9 cellular contexts compared by ENCODE assay signal in genomic region chr7:76462271-76462882, GRCh38. TPM values are rescaled to one million over a fixed set of nuclear protein-coding genes. Genes with fewer than 3 reads are reported as not detected.
DNase-seq lines count a peak whose midpoint lies in the region; ATAC-seq, FAIRE-seq and TF ChIP-seq lines count a peak whose summit lies in the region.
"Not testable (repeated sequence)": the region's sequence is repeated elsewhere in the genome, so short reads cannot be mapped to it uniquely, and the experiment has no call there.
"Had no signal": no experiment of that assay in that cellular context is flagged by ENCODE, and none has a peak within 500 bp of the region (broad histone marks: within the 10 kb centered on the region; RNA-seq: fewer than 3 reads in every experiment).

No MANE protein-coding gene starts in this region.

- CTCF ChIA-PET in endothelial cell of umbilical vein (lab: Charles Lee): not testable (repeated sequence)

- intact Hi-C loops in endothelial cell of umbilical vein (cut with micrococcal nuclease); left colon (cut with DNase I, micrococcal nuclease): not testable (repeated sequence)

- not testable (repeated sequence) for TF ChIP-seq CTCF in endothelial cell of umbilical vein (IDR thresholded peaks at IDR 0.05; ENCODE audit: extremely low read depth in 1 of 2, insufficient read depth in 1 of 2, low read depth in 1 of 2, low read length in 2 of 2)

- not testable (repeated sequence) for H3K27ac Mint-ChIP-seq in naive B cell

- FAIRE-seq in endothelial cell of umbilical vein (lab: Jason Lieb, UNC): peak; percentile 83

- H3K4me3 ChIP-seq in endothelial cell of umbilical vein (replicated peaks in 1 of 3; ENCODE audit: insufficient read depth in 1 of 3, low read depth in 1 of 3, low read length in 3 of 3): not testable (repeated sequence)

- H3K36me3 ChIP-seq in endothelial cell of umbilical vein (ENCODE audit: control insufficient read depth in 2 of 2, extremely low read depth in 1 of 2, insufficient read depth in 2 of 2, low read length in 2 of 2): not testable (repeated sequence)

- not testable (repeated sequence) for H3K9me3 Mint-ChIP-seq in naive B cell

- not testable (repeated sequence) for H3K79me2 ChIP-seq in endothelial cell of umbilical vein (ENCODE audit: control insufficient read depth, insufficient read depth, low read length)

- TF ChIP-seq POLR2A in endothelial cell of umbilical vein (IDR thresholded peaks at IDR 0.05; ENCODE audit: low read depth, low read length): not testable (repeated sequence)

- H3K4me1 ChIP-seq in endothelial cell of umbilical vein (ENCODE audit: control insufficient read depth, extremely low read depth, insufficient read depth, low read length): not testable (repeated sequence)

- not testable (repeated sequence) for H3K4me3 Mint-ChIP-seq in naive B cell

- not testable (repeated sequence) for H3K27me3 Mint-ChIP-seq in naive B cell

- H3K9me1 ChIP-seq in endothelial cell of umbilical vein (replicated peaks; ENCODE audit: control insufficient read depth, extremely low read depth, insufficient read depth, low read length): not testable (repeated sequence)

- ATAC-seq in GM18511 (IDR thresholded peaks at IDR 0.05; ENCODE audit: unreplicated experiment) (peak; percentile 16), GM21717 (IDR thresholded peaks at IDR 0.05; ENCODE audit: unreplicated experiment) (peak; percentile 27), HG03354 (IDR thresholded peaks at IDR 0.05; ENCODE audit: poor library complexity, severe bottlenecking, unreplicated experiment) (peak; percentile 9), SK-N-SH treated with all-trans-retinoic acid at 6 μM for 48 hours (peak; percentile 47), left colon (peak; percentile 24), naive B cell (ENCODE audit: low read depth in 2 of 2) (peak; percentile 41 to 46)

- not testable (repeated sequence) for H4K20me1 ChIP-seq in endothelial cell of umbilical vein (replicated peaks; ENCODE audit: control insufficient read depth, extremely low read depth, insufficient read depth, low read length)

- not testable (repeated sequence) for H3K27ac ChIP-seq in endothelial cell of umbilical vein (ENCODE audit: insufficient read depth, low read depth, low read length)

- H3K9me3 ChIP-seq in endothelial cell of umbilical vein (replicated peaks; ENCODE audit: control insufficient read depth, insufficient read depth, low read length): not testable (repeated sequence)

- H3K9ac ChIP-seq in endothelial cell of umbilical vein (replicated peaks; ENCODE audit: extremely low read depth, insufficient read depth, low read length): not testable (repeated sequence)

- not testable (repeated sequence) for DNase-seq in endothelial cell of umbilical vein (ENCODE audit: low read depth, low spot score); left colon; naive B cell

- H3K27me3 ChIP-seq in endothelial cell of umbilical vein (ENCODE audit: control insufficient read depth in 2 of 2, insufficient read depth in 2 of 2, low read length in 2 of 2): not testable (repeated sequence)

- POLR2A ChIA-PET in endothelial cell of umbilical vein (lab: Charles Lee): not testable (repeated sequence)

- TSS peak; percentile 49 for BruUV-seq in endothelial cell of umbilical vein (replicated peaks; lab: Mats Ljungman, UMichigan)

- H3K36me3 Mint-ChIP-seq in naive B cell: not testable (repeated sequence)

- H3K4me2 ChIP-seq in endothelial cell of umbilical vein (ENCODE audit: insufficient read depth, low read length): not testable (repeated sequence)

- dilution Hi-C loops in endothelial cell of umbilical vein (cut with MboI; ENCODE audit: extremely low pct_ligation_motif_present, low sequenced_read_pairs): not testable (repeated sequence)

- not testable (repeated sequence) for H2AFZ ChIP-seq in endothelial cell of umbilical vein (ENCODE audit: low read depth, low read length)

- H3K4me1 Mint-ChIP-seq in naive B cell: not testable (repeated sequence)

RNA-seq across cellular contexts. Expression of gene DTX2, which starts 0.9 kb away (rescaled TPM):
- total RNA-seq in endothelial cell of umbilical vein (16.7 and 17.1 TPM in 2 replicates), left colon (100 to 1,000 TPM in 1 of 2 donors, 10 to 100 TPM in 1; 57.9 to 120 TPM)
- polyA plus RNA-seq in endothelial cell of umbilical vein (8.5 and 11.7 TPM in 2 replicates), naive B cell (ENCODE audit: low read depth in 6 of 6) (10 to 100 TPM; 10.2 to 25.2 (median 13.5) TPM)
- 5.2 and 6.9 TPM in 2 replicates for polyA plus RNA-seq in endothelial cell of umbilical vein (2011; cell fraction: cytosol; rRNA removed)
- 15.1 and 15.2 TPM in 2 replicates for polyA plus RNA-seq in endothelial cell of umbilical vein (2011; cell fraction: nucleus; rRNA removed)
- polyA plus RNA-seq in endothelial cell of umbilical vein (2012): 7.4 and 9.4 TPM in 2 replicates
- polyA minus RNA-seq in endothelial cell of umbilical vein: 5.9 and 10.1 TPM in 2 replicates
- polyA minus RNA-seq in endothelial cell of umbilical vein (2011; cell fraction: cytosol; rRNA and poly(A)+ RNA removed): 19.4 TPM
- 10.9 and 12.9 TPM in 2 replicates for polyA minus RNA-seq in endothelial cell of umbilical vein (2011; cell fraction: nucleus; rRNA and poly(A)+ RNA removed)

RNA-seq across cellular contexts. Expression of gene ZP3, which starts 37.6 kb away (rescaled TPM):
- 0.32 and 4.0 TPM in 2 replicates for total RNA-seq in endothelial cell of umbilical vein
- 3.0 and 4.3 TPM in 2 replicates for polyA plus RNA-seq in endothelial cell of umbilical vein
- 1.7 and 1.9 TPM in 2 replicates for polyA plus RNA-seq in endothelial cell of umbilical vein (2011; cell fraction: cytosol; rRNA removed)
- 1.4 and 1.7 TPM in 2 replicates for polyA plus RNA-seq in endothelial cell of umbilical vein (2011; cell fraction: nucleus; rRNA removed)
- polyA plus RNA-seq in endothelial cell of umbilical vein (2012): 2.5 and 4.7 TPM in 2 replicates
- 2.6 and 6.7 TPM in 2 replicates for polyA minus RNA-seq in endothelial cell of umbilical vein
- polyA minus RNA-seq in endothelial cell of umbilical vein (2011; cell fraction: cytosol; rRNA and poly(A)+ RNA removed): 28.8 TPM
- polyA minus RNA-seq in endothelial cell of umbilical vein (2011; cell fraction: nucleus; rRNA and poly(A)+ RNA removed): 0.24 and 0.48 TPM in 2 replicates
- 1 to 10 TPM; 3.3 to 5.9 TPM for total RNA-seq in left colon
- polyA plus RNA-seq in naive B cell (ENCODE audit: low read depth in 6 of 6): 1 to 10 TPM in 5 of 6 donors, under 1 TPM in 1; 0.29 to 4.6 (median 4.0) TPM

RNA-seq across cellular contexts. Expression of gene UPK3B, which starts 48.0 kb away (rescaled TPM):
- 0.77 and 0.97 TPM in 2 replicates for total RNA-seq in endothelial cell of umbilical vein
- polyA plus RNA-seq in endothelial cell of umbilical vein: 0.19 TPM in 1 of 2 replicates, not detected in the other
- polyA plus RNA-seq in endothelial cell of umbilical vein (2011; cell fraction: cytosol; rRNA removed): not detected in 2 replicates
- polyA plus RNA-seq in endothelial cell of umbilical vein (2011; cell fraction: nucleus; rRNA removed): 0.67 and 1.1 TPM in 2 replicates
- polyA plus RNA-seq in endothelial cell of umbilical vein (2012): not detected in 2 replicates
- polyA minus RNA-seq in endothelial cell of umbilical vein: 1.5 TPM in 1 of 2 replicates, not detected in the other
- 5.1 TPM for polyA minus RNA-seq in endothelial cell of umbilical vein (2011; cell fraction: cytosol; rRNA and poly(A)+ RNA removed)
- 1.3 TPM in 1 of 2 replicates, not detected in the other for polyA minus RNA-seq in endothelial cell of umbilical vein (2011; cell fraction: nucleus; rRNA and poly(A)+ RNA removed)
- 1 to 10 TPM; 2.5 to 7.2 TPM for total RNA-seq in left colon
- under 1 TPM in 3 of 6 donors, not detected in 3; 0.13 to 0.74 (median 0.21) TPM for polyA plus RNA-seq in naive B cell (ENCODE audit: low read depth in 6 of 6)
- total RNA-seq: Daoy had no signal
- polyA plus RNA-seq: CD14-positive monocyte had no signal

RNA-seq across cellular contexts. Expression of gene SSC4D, which starts 52.9 kb away (rescaled TPM):
- total RNA-seq in endothelial cell of umbilical vein (0.39 and 0.46 TPM in 2 replicates), left colon (under 1 TPM; 0.15 to 0.50 TPM)
- polyA plus RNA-seq in endothelial cell of umbilical vein (0.88 and 1.1 TPM in 2 replicates), naive B cell (ENCODE audit: low read depth in 6 of 6) (not detected)
- 0.59 TPM in 2 replicates for polyA plus RNA-seq in endothelial cell of umbilical vein (2011; cell fraction: cytosol; rRNA removed)
- polyA plus RNA-seq in endothelial cell of umbilical vein (2011; cell fraction: nucleus; rRNA removed): 0.26 and 0.38 TPM in 2 replicates
- polyA plus RNA-seq in endothelial cell of umbilical vein (2012): 0.37 and 0.68 TPM in 2 replicates
- 0.30 and 0.53 TPM in 2 replicates for polyA minus RNA-seq in endothelial cell of umbilical vein
- polyA minus RNA-seq in endothelial cell of umbilical vein (2011; cell fraction: cytosol; rRNA and poly(A)+ RNA removed): 1.7 TPM
- polyA minus RNA-seq in endothelial cell of umbilical vein (2011; cell fraction: nucleus; rRNA and poly(A)+ RNA removed): not detected in 2 replicates
